In the genomic region with DNA sequence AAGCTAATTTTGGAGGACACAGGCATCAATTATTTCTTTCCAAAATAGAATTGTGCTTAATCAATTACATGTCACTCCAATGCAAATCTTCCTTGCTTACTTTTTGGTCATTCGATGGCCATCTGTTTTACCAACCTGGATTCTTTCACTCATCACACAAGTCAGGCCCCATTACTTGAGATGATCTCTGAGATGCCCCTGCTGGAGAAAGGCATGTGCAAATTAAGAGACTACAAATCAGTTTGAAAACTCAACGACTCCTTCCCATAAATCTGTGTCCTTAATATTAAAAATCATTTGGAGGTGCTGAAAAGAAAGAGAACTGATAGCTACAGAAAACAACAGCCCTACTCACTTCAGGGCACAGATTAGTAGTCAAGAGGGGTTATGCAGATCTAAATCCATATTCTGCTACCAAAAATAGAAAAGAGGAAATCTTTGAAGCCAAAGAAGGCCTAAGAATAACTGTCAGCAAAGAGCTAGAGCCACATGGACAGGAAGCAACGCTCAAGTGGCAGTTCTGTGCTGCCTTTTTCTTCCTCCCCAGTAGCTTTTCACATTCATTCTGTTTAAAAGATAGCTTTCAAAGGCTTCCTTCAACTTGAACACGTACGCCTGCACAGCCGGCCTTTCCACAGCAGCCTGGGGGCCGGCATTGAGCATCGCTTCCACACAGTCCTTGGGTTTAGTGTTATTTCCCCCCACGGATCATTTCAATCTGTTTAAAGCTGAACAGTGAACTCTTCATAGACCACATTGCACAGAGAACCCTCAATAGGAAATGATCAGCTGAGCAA, we compare ENCODE assay signal across 9 cellular contexts.
DNase-seq lines count a peak whose midpoint lies in the region; ATAC-seq and TF ChIP-seq lines count a peak whose summit lies in the region.
"Had no signal": no experiment of that assay in that cellular context is flagged by ENCODE, and none has a peak within 500 bp of the region (broad histone marks: within the 10 kb centered on the region; RNA-seq: fewer than 3 reads in every experiment).

No MANE protein-coding gene starts in this region.

- H3K4me3 Mint-ChIP-seq in IgD-negative memory B cell, result peak overlapping the region; percentile 54 to 88 (median 76)

- H3K36me3 ChIP-seq in left lung (no peaks in the 10 kb centered on the region), brain microvascular endothelial cell (replicated peaks) (no peaks in the 10 kb centered on the region)

- H3K27me3 ChIP-seq in left lung (no peaks in the 10 kb centered on the region), brain microvascular endothelial cell (replicated peaks) (no peaks in the 10 kb centered on the region)

- H3K4me3 ChIP-seq in left lung (no peak overlapping the region), brain microvascular endothelial cell (ENCODE audit: low read depth, low read length) (no peak overlapping the region)

- intact Hi-C loops in left lung (cut with DNase I), result no loop called here

- no peaks in the 10 kb centered on the region for H3K27me3 Mint-ChIP-seq in IgD-negative memory B cell

- peaks cover 0 to 40% of the 10 kb centered on the region in 2 donors for H3K4me1 ChIP-seq in left lung

- H3K9me3 ChIP-seq in left lung, result no peaks in the 10 kb centered on the region

- TF ChIP-seq CTCF in VCaP (conservative IDR thresholded peaks at IDR 0.05) (no peak), left lung (IDR thresholded peaks at IDR 0.05) (no peak), brain microvascular endothelial cell (IDR thresholded peaks at IDR 0.05; ENCODE audit: low read depth, low read length, missing control alignments) (no peak)

- in situ Hi-C loops in brain microvascular endothelial cell (cut with HindIII; ENCODE audit: low pct_ligation_motif_present, low sequenced_read_pairs), result no loop called here

- peak overlapping the region; percentile 77 to 95 (median 92) for H3K27ac Mint-ChIP-seq in IgD-negative memory B cell

- H3K4me1 Mint-ChIP-seq in IgD-negative memory B cell, result peaks cover 49 to 64% (median 49%) of the 10 kb centered on the region in 3 donors

- peak overlapping the region; percentile 59; the same call in 1 of the 2 replicates for H3K27ac ChIP-seq in VCaP
- peak overlapping the region; percentile 47 to 75 for H3K27ac ChIP-seq in left lung
- no peak overlapping the region for H3K27ac ChIP-seq in brain microvascular endothelial cell

- H3K36me3 Mint-ChIP-seq in IgD-negative memory B cell, result no peaks in the 10 kb centered on the region

- peak; percentile 69 to 73 for DNase-seq in AML-193 (lab: John Stamatoyannopoulos, UW)
- no peak for DNase-seq in left lung
- no peak for DNase-seq in OCI-M2 (lab: John Stamatoyannopoulos, UW; ENCODE audit: unreplicated experiment)
- no peak for DNase-seq in NCI-H2081 treated with DMSO at 0.1 percent for 48 hours (lab: John Stamatoyannopoulos, UW)
- no peak for DNase-seq in brain microvascular endothelial cell
- DNase-seq: IMR-90 had no signal

- peaks cover 0 to 6% (median 0%) of the 10 kb centered on the region in 3 donors for H3K9me3 Mint-ChIP-seq in IgD-negative memory B cell

- ATAC-seq in left lung (peak; percentile 49), GM21367 (IDR thresholded peaks at IDR 0.05; ENCODE audit: unreplicated experiment) (no peak)

Comparison
In these comparisons a context has a peak if more than half of its experiments do, and no peak if none do; other contexts are left out.
1. DNase-seq: peak in AML-193 (2 of 2); none in left lung (0 of 2), OCI-M2 (single experiment), NCI-H2081 treated with DMSO at 0.1 percent for 48 hours (single experiment) and brain microvascular endothelial cell (single experiment).